In the genomic region with DNA sequence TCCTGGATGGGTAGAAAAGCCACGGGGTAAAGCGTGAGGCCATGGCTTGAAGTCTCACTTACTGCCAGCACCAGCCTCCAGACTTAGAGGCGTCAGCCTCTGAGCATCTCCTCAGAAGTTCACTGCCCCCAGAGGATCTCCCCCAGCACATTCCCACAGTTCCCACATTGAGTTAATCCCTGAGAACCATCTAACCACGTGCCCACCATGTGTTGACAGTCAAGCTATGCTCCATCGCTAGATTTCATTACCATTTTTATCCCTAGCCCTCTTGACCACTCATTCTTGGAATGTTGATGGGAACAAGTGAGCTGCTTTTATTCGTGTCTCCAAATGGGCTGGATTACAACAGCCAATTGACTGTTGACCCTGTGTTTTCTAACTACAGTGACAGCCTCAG, we compare ENCODE assay signal across 22 cellular contexts.
"Had no signal": no experiment of that assay in that cellular context is flagged by ENCODE, and none has a peak within 500 bp of the region (broad histone marks: within the 10 kb centered on the region; RNA-seq: fewer than 3 reads in every experiment).

No MANE protein-coding gene starts in this region.

- H3K27me3 Mint-ChIP-seq: naive B cell; stimulated activated memory B cell treated with anti-CD40 and anti-IgM and Interleukin-4, amounts not matched to agents 10 μg/mL and 1 μg/mL and 100 μg/mL, for 72 hours; stimulated activated naive CD8-positive, alpha-beta T cell treated with anti-CD3 and anti-CD28 coated beads, Interleukin-15, Interleukin-2, amounts not matched to agents 100 ng/mL and 50 ng/mL, for 24 hours had no signal

- DNase-seq: colonic mucosa; effector CD4-positive, alpha-beta T cell; gastrocnemius medialis; kidney; left cardiac atrium; left ventricle myocardium inferior; lower lobe of right lung; mesendoderm; naive B cell; psoas muscle; retina; spleen; stimulated activated CD4-positive, alpha-beta T cell treated with anti-CD3 and anti-CD28 coated beads, Interleukin-15, amount 100 ng/mL, for 24 hours; stimulated activated CD4-positive, alpha-beta T cell treated with anti-CD3 and anti-CD28 coated beads, Interleukin-1b, Interleukin-23, amount 100 ng/mL, for 48 hours; stimulated activated CD4-positive, alpha-beta T cell treated with anti-CD3 and anti-CD28 coated beads, Interleukin-4, amount 100 ng/mL, for 24 hours; testis; upper lobe of right lung had no signal

- H3K36me3 Mint-ChIP-seq: naive B cell; stimulated activated memory B cell treated with anti-CD40 and anti-IgM and Interleukin-4, amounts not matched to agents 10 μg/mL and 1 μg/mL and 100 μg/mL, for 72 hours had no signal

- H3K27ac Mint-ChIP-seq: naive B cell; nephron; stimulated activated memory B cell treated with anti-CD40 and anti-IgM and Interleukin-4, amounts not matched to agents 10 μg/mL and 1 μg/mL and 100 μg/mL, for 72 hours; stimulated activated naive CD8-positive, alpha-beta T cell treated with anti-CD3 and anti-CD28 coated beads, Interleukin-15, Interleukin-2, amounts not matched to agents 100 ng/mL and 50 ng/mL, for 24 hours had no signal

- H3K4me3 ChIP-seq: colonic mucosa, gastrocnemius medialis, left ventricle myocardium inferior, lower lobe of right lung, psoas muscle, spleen, testis, tibial nerve, upper lobe of right lung had no signal

- H3K9me3 ChIP-seq: colonic mucosa, gastrocnemius medialis, lower lobe of right lung, psoas muscle, testis, upper lobe of right lung had no signal

- H3K4me1 Mint-ChIP-seq: naive B cell; nephron; stimulated activated memory B cell treated with anti-CD40 and anti-IgM and Interleukin-4, amounts not matched to agents 10 μg/mL and 1 μg/mL and 100 μg/mL, for 72 hours had no signal

- H3K27ac ChIP-seq: colonic mucosa, gastrocnemius medialis, left ventricle myocardium inferior, lower lobe of right lung, psoas muscle, spleen, testis, upper lobe of right lung had no signal

- H3K4me3 Mint-ChIP-seq: nephron; stimulated activated memory B cell treated with anti-CD40 and anti-IgM and Interleukin-4, amounts not matched to agents 10 μg/mL and 1 μg/mL and 100 μg/mL, for 72 hours; stimulated activated naive CD8-positive, alpha-beta T cell treated with anti-CD3 and anti-CD28 coated beads, Interleukin-15, Interleukin-2, amounts not matched to agents 100 ng/mL and 50 ng/mL, for 24 hours had no signal

- ATAC-seq: gastrocnemius medialis; left cardiac atrium; psoas muscle; sciatic nerve; stimulated activated memory B cell treated with anti-CD40 and anti-IgM and Interleukin-4, amounts not matched to agents 10 μg/mL and 1 μg/mL and 100 μg/mL, for 72 hours; upper lobe of right lung had no signal

- H3K4me1 ChIP-seq: colonic mucosa, gastrocnemius medialis, left ventricle myocardium inferior, lower lobe of right lung, psoas muscle, spleen, testis, tibial nerve, upper lobe of right lung had no signal

- H3K36me3 ChIP-seq: colonic mucosa, gastrocnemius medialis, left ventricle myocardium inferior, lower lobe of right lung, spleen, tibial nerve, upper lobe of right lung had no signal

- H3K27me3 ChIP-seq: colonic mucosa, gastrocnemius medialis, spleen, testis, tibial nerve, upper lobe of right lung had no signal

- FAIRE-seq: kidney had no signal
